20 cellular contexts compared by ENCODE assay signal in genomic region chr5:465591-466403, GRCh38. TPM values are rescaled to one million over a fixed set of nuclear protein-coding genes. Genes with fewer than 3 reads are reported as not detected.
A peak's percentile ranks its signal among the peaks of the same experiment; 100 is the strongest.
DNase-seq lines count a peak whose midpoint lies in the region; ATAC-seq and TF ChIP-seq lines count a peak whose summit lies in the region.
"Had no signal": no experiment of that assay in that cellular context is flagged by ENCODE, and none has a peak within 500 bp of the region (broad histone marks: within the 10 kb centered on the region; RNA-seq: fewer than 3 reads in every experiment).

No MANE protein-coding gene starts in this region.

- DNase-seq in left cardiac atrium: peak; percentile 11
- DNase-seq in cardiac septum (ENCODE audit: low spot score): no peak
- DNase-seq in neural crest cell (ENCODE audit: low read depth, low spot score): no peak
- DNase-seq in aorta: peak; percentile 31 to 68
- no peak for DNase-seq in HEK293T (ENCODE audit: extremely low spot score)
- DNase-seq: amniotic stem cell; CD8-positive, alpha-beta T cell; erythroblast; GF-D8; NCI-H1417 treated with DMSO at 0.1 percent for 48 hours; NCI-H526 treated with DMSO at 0.1 percent for 48 hours; SJCRH30; stimulated activated CD4-positive, alpha-beta T cell treated with anti-CD3 and anti-CD28 coated beads, Interleukin-2, amount 100 ng/mL, for 48 hours had no signal

- H3K27me3 Mint-ChIP-seq in neural crest cell (ENCODE audit: low read depth): no peaks in the 10 kb centered on the region

- no peak overlapping the region for H3K27ac Mint-ChIP-seq in neural crest cell (ENCODE audit: unreplicated experiment)
- H3K27ac Mint-ChIP-seq: activated T-helper 2 cell treated with anti-CD3 and anti-CD28 coated beads, Interferon-gamma antibody, Interleukin-2, Interleukin-4, amounts not matched to agents 10 μg/mL and 5 μg/mL and 100 μg/mL, durations not matched to agents 14 hours and 24 hours and 36 hours; CD8-positive, alpha-beta T cell; T-helper 1 cell treated with Interleukin-12 subunit alpha and Interleukin-12 subunit beta and Interleukin-4 antibody, amounts not matched to agents 30 μg/mL and 1 μg/mL, for 36 hours had no signal

- intact Hi-C loops in left cardiac atrium (cut with DNase I) (no loop called here), cardiac septum (cut with DNase I) (no loop called here), aorta (cut with DNase I) (no loop called here)

- no peaks in the 10 kb centered on the region for H3K4me1 ChIP-seq in aorta (ENCODE audit: control insufficient read depth in 1 of 2, insufficient read depth in 2 of 2, low read length in 2 of 2)
- H3K4me1 ChIP-seq: gastrocnemius medialis, SJCRH30 had no signal

- CTCF ChIA-PET in HEK293T (lab: Yijun Ruan, JAX): no interaction called here

- H3K27ac ChIP-seq in aorta (ENCODE audit: low read depth in 1 of 2, low read length in 2 of 2): no peak overlapping the region
- H3K27ac ChIP-seq: cardiac muscle cell, gastrocnemius medialis, left lung, SJCRH30 had no signal

- ATAC-seq in left cardiac atrium (no peak), esophagus mucosa (peak; percentile 24), aorta (ENCODE audit: low FRiP score) (no peak), HG03280 (IDR thresholded peaks at IDR 0.05; ENCODE audit: unreplicated experiment) (no peak)
- ATAC-seq: CD8-positive, alpha-beta T cell; gastrocnemius medialis; left lung had no signal

- no peaks in the 10 kb centered on the region for H3K4me1 Mint-ChIP-seq in neural crest cell

- H3K36me3 Mint-ChIP-seq in neural crest cell (ENCODE audit: low read depth): peaks cover 3% of the 10 kb centered on the region

- no peak for TF ChIP-seq CTCF in neural crest cell (conservative IDR thresholded peaks at IDR 0.05)

- no peaks in the 10 kb centered on the region for H3K36me3 ChIP-seq in aorta (ENCODE audit: control insufficient read depth in 1 of 2, insufficient read depth in 2 of 2, low read length in 1 of 2)
- H3K36me3 ChIP-seq: SJCRH30 had no signal

- no peaks in the 10 kb centered on the region for H3K9me3 Mint-ChIP-seq in neural crest cell
- H3K9me3 Mint-ChIP-seq: activated T-helper 2 cell treated with anti-CD3 and anti-CD28 coated beads, Interferon-gamma antibody, Interleukin-2, Interleukin-4, amounts not matched to agents 10 μg/mL and 5 μg/mL and 100 μg/mL, durations not matched to agents 14 hours and 24 hours and 36 hours; CD8-positive, alpha-beta T cell; T-helper 1 cell treated with Interleukin-12 subunit alpha and Interleukin-12 subunit beta and Interleukin-4 antibody, amounts not matched to agents 30 μg/mL and 1 μg/mL, for 36 hours had no signal

- H3K27me3 ChIP-seq in aorta (ENCODE audit: control insufficient read depth in 1 of 2, insufficient read depth in 2 of 2, low read length in 1 of 2): no peaks in the 10 kb centered on the region
- H3K27me3 ChIP-seq: cardiac muscle cell, gastrocnemius medialis, left lung, SJCRH30 had no signal

- POLR2A ChIA-PET in HEK293T (lab: Yijun Ruan, JAX): no interaction called here

- peak overlapping the region; percentile 15 for H3K4me3 Mint-ChIP-seq in neural crest cell
- H3K4me3 Mint-ChIP-seq: CD8-positive, alpha-beta T cell; T-helper 1 cell treated with Interleukin-12 subunit alpha and Interleukin-12 subunit beta and Interleukin-4 antibody, amounts not matched to agents 30 μg/mL and 1 μg/mL, for 36 hours had no signal

- WGBS in aorta, 2 donors: 88 to 94% methylated on average over 28 to 29 of the region's 29 CpGs

- no peaks in the 10 kb centered on the region for H3K9me3 ChIP-seq in aorta (ENCODE audit: control insufficient read depth, low read length)
- H3K9me3 ChIP-seq: gastrocnemius medialis, left lung, SJCRH30 had no signal

- no peak overlapping the region for H3K4me3 ChIP-seq in aorta (ENCODE audit: low read length in 2 of 2)
- H3K4me3 ChIP-seq: cardiac muscle cell, gastrocnemius medialis, left lung, SJCRH30 had no signal

TF ChIP-seq in HEK293T, 16 proteins besides CTCF, POLR2A, EP300 and RAD21:
- TF ChIP-seq FOXM1 (IDR thresholded peaks at IDR 0.05; ENCODE audit: borderline replicate concordance): no peak
- no peak for TF ChIP-seq SUZ12 (IDR thresholded peaks at IDR 0.05)

RNA-seq across cellular contexts. Expression of gene EXOC3, which starts 22.8 kb away (rescaled TPM):
- total RNA-seq in left cardiac atrium (10 to 100 TPM; 41.4 to 42.3 TPM), cardiac septum (42.9 TPM), esophagus mucosa (37.4 TPM), neural crest cell (56.0 and 61.3 TPM in 2 replicates), aorta (10 to 100 TPM; 54.6 to 65.2 TPM)
- 10 to 100 TPM; 31.3 to 88.9 TPM for polyA plus RNA-seq in aorta

RNA-seq across cellular contexts. Expression of gene SLC9A3, which starts 58.5 kb away (rescaled TPM):
- total RNA-seq in left cardiac atrium (under 1 TPM; 0.77 to 0.99 TPM), cardiac septum (1.0 TPM), esophagus mucosa (1.6 TPM), neural crest cell (1.5 and 1.7 TPM in 2 replicates), aorta (under 1 TPM; 0.93 to 0.97 TPM)
- polyA plus RNA-seq in aorta: 1 to 10 TPM in 1 of 2 donors, under 1 TPM in 1; 0.59 to 4.3 TPM

Comparison
In these comparisons a context has a peak if more than half of its experiments do, and no peak if none do; other contexts are left out.
1. DNase-seq: peak in left cardiac atrium (single experiment) and aorta (2 of 2); none in cardiac septum (single experiment), neural crest cell (single experiment) and HEK293T (single experiment).